ENCODE assay signal across 27 cellular contexts in genomic region chr17:52124561-52124960, GRCh38. TPM values are rescaled to one million over a fixed set of nuclear protein-coding genes. Genes with fewer than 3 reads are reported as not detected.
A peak's percentile ranks its signal among the peaks of the same experiment; 100 is the strongest.
DNase-seq lines count a peak whose midpoint lies in the region; FAIRE-seq and TF ChIP-seq lines count a peak whose summit lies in the region.
"Had no signal": no experiment of that assay in that cellular context is flagged by ENCODE, and none has a peak within 500 bp of the region (broad histone marks: within the 10 kb centered on the region; RNA-seq: fewer than 3 reads in every experiment).

No MANE protein-coding gene starts in this region.

- no peaks in the 10 kb centered on the region for H3K9me1 ChIP-seq in keratinocyte (ENCODE audit: control insufficient read depth, extremely low read depth, insufficient read depth, low read length)

- H3K4me3 ChIP-seq in epithelial cell of esophagus (ENCODE audit: low read length) (no peak overlapping the region), keratinocyte (ENCODE audit: control insufficient read depth in 2 of 3, extremely low read depth in 1 of 3, insufficient read depth in 2 of 3, low read depth in 1 of 3, low read length in 3 of 3) (no peak overlapping the region), SK-N-SH (ENCODE audit: low read depth in 2 of 2, low read length in 1 of 2) (no peak overlapping the region), A673 (ENCODE audit: low read depth, low read length, poor library complexity, severe bottlenecking) (no peak overlapping the region)
- H3K4me3 ChIP-seq: BLaER1, GM12878 had no signal

- H3K4me2 ChIP-seq in keratinocyte (ENCODE audit: control insufficient read depth, extremely low read depth, insufficient read depth, low read depth, low read length) (no peak overlapping the region), SK-N-SH (no peak overlapping the region)
- H3K4me2 ChIP-seq: BLaER1 had no signal

- H3K9me3 ChIP-seq in keratinocyte (ENCODE audit: control insufficient read depth, low read depth, low read length) (no peaks in the 10 kb centered on the region), SK-N-SH (no peaks in the 10 kb centered on the region), A673 (ENCODE audit: low read depth, low read length, poor library complexity, severe bottlenecking) (no peaks in the 10 kb centered on the region)
- H3K9me3 ChIP-seq: BE2C had no signal

- H3K27ac ChIP-seq in keratinocyte (ENCODE audit: control insufficient read depth, insufficient read depth, low read length) (no peak overlapping the region), SK-N-SH (ENCODE audit: low read depth in 2 of 2, low read length in 1 of 2) (no peak overlapping the region), A673 (ENCODE audit: low read depth, low read length, poor library complexity, severe bottlenecking) (no peak overlapping the region)
- H3K27ac ChIP-seq: BLaER1 had no signal

- POLR2A ChIA-PET in SK-N-SH (lab: Yijun Ruan, JAX) (no interaction called here), A673 (lab: Charles Lee; ENCODE audit: low non-redundant PET) (no interaction called here)

- H2AFZ ChIP-seq in keratinocyte (ENCODE audit: control insufficient read depth, low read length): no peak overlapping the region
- no peak overlapping the region for H2AFZ ChIP-seq in SK-N-SH (ENCODE audit: low read depth)

- no peak for TF ChIP-seq CTCF in epithelial cell of esophagus (IDR thresholded peaks at IDR 0.05; ENCODE audit: insufficient read depth, low read depth, low read length, missing control alignments)
- TF ChIP-seq CTCF in keratinocyte (optimal IDR thresholded peaks at IDR 0.05 in 1 of 3, IDR thresholded peaks at IDR 0.05 in 1 of 3, conservative IDR thresholded peaks at IDR 0.05 in 1 of 3; ENCODE audit: extremely low read depth in 1 of 3, insufficient read depth in 2 of 3, low read length in 3 of 3): no peak
- TF ChIP-seq CTCF in SK-N-SH (IDR thresholded peaks at IDR 0.05): no peak
- TF ChIP-seq CTCF in A673 (conservative IDR thresholded peaks at IDR 0.05; ENCODE audit: low read depth, low read length): no peak

- CTCF ChIA-PET in SK-N-SH (lab: Yijun Ruan, JAX) (interaction anchor here (1.3 to 2.6 kb wide), 3 partner anchors 13 to 360 kb away, joined by 3 to 14 read pairs (median 13); no protein-coding TSS in a partner anchor), A673 (lab: Charles Lee) (no interaction called here)

- H3K4me1 ChIP-seq in keratinocyte (ENCODE audit: control insufficient read depth, extremely low read depth, insufficient read depth, low read length) (peaks cover 14% of the 10 kb centered on the region), SK-N-SH (ENCODE audit: control insufficient read depth in 1 of 2, insufficient read depth in 2 of 2, low read depth in 1 of 2, low read length in 1 of 2) (no peaks in the 10 kb centered on the region; a peak in 1 of 4 replicates), A673 (ENCODE audit: insufficient read depth, low read length, poor library complexity, severe bottlenecking) (no peaks in the 10 kb centered on the region)

- no peak for TF ChIP-seq EP300 in SK-N-SH (IDR thresholded peaks at IDR 0.05; ENCODE audit: borderline replicate concordance in 1 of 2, low read depth in 1 of 2, low read length in 1 of 2)

- no peak for TF ChIP-seq RAD21 in SK-N-SH (IDR thresholded peaks at IDR 0.05; ENCODE audit: low read length)

- H3K36me3 ChIP-seq in keratinocyte (ENCODE audit: control insufficient read depth in 2 of 2, extremely low read depth in 1 of 2, insufficient read depth in 2 of 2, low read length in 2 of 2): no peaks in the 10 kb centered on the region
- H3K36me3 ChIP-seq in SK-N-SH (replicated peaks in 1 of 2; ENCODE audit: control insufficient read depth in 1 of 2, insufficient read depth in 2 of 2, low read length in 1 of 2): no peaks in the 10 kb centered on the region
- H3K36me3 ChIP-seq in A673 (ENCODE audit: insufficient read depth, low read length, poor library complexity, severe bottlenecking): no peaks in the 10 kb centered on the region
- H3K36me3 ChIP-seq: BE2C, BLaER1 had no signal

- BruUV-seq in A673 (replicated peaks; lab: Mats Ljungman, UMichigan): no TSS peak

- dilution Hi-C loops in keratinocyte (cut with MboI; ENCODE audit: extremely low pct_ligation_motif_present, low sequenced_read_pairs): no loop called here

- intact Hi-C loops in A673 (cut with micrococcal nuclease; ENCODE audit: unreplicated experiment): no loop called here

- H3K79me2 ChIP-seq in keratinocyte (ENCODE audit: control insufficient read depth, insufficient read depth, low read length): no peaks in the 10 kb centered on the region
- H3K79me2 ChIP-seq in SK-N-SH (ENCODE audit: insufficient read depth): no peaks in the 10 kb centered on the region

- no peaks in the 10 kb centered on the region for H3K9me2 ChIP-seq in SK-N-SH

- H4K20me1 ChIP-seq in keratinocyte (ENCODE audit: control insufficient read depth, extremely low read depth, insufficient read depth, low read length) (no peaks in the 10 kb centered on the region), SK-N-SH (ENCODE audit: insufficient read depth) (no peaks in the 10 kb centered on the region)
- H4K20me1 ChIP-seq: BLaER1 had no signal

- DNase-seq in epithelial cell of esophagus (ENCODE audit: low read depth) (peak; percentile 70), keratinocyte (ENCODE audit: low read depth, low spot score) (no peak), AML-193 (lab: John Stamatoyannopoulos, UW) (no peak), SK-N-SH (no peak), A673 (ENCODE audit: low spot score) (no peak)
- DNase-seq: 8988T; BE2C; C1 segment of cervical spinal cord; CD4-positive, alpha-beta memory T cell; CD4-positive, CD25-positive, alpha-beta regulatory T cell; CD8-positive, alpha-beta memory T cell; COR-L47; DMS 273 treated with DMSO at 0.1 percent for 48 hours; DMS153; DMS53; DMS79; DND-41; EL; GDM1 had no signal

- H3K9ac ChIP-seq in keratinocyte (ENCODE audit: control insufficient read depth, extremely low read depth, insufficient read depth, low read length): no peak overlapping the region
- H3K9ac ChIP-seq in SK-N-SH: no peak overlapping the region
- H3K9ac ChIP-seq: BLaER1 had no signal

- H3F3A ChIP-seq in SK-N-SH (replicated peaks; ENCODE audit: insufficient read depth): no peaks in the 10 kb centered on the region

- FAIRE-seq in keratinocyte (lab: Jason Lieb, UNC): peak; percentile 81
- FAIRE-seq: A204.1, GM12878, GM12892, GM18507 had no signal

- H3K27me3 ChIP-seq in keratinocyte (ENCODE audit: control insufficient read depth, extremely low read depth, insufficient read depth, low read length): no peaks in the 10 kb centered on the region
- no peaks in the 10 kb centered on the region for H3K27me3 ChIP-seq in SK-N-SH (ENCODE audit: insufficient read depth)
- H3K27me3 ChIP-seq in A673 (replicated peaks; ENCODE audit: insufficient read depth, low read depth, low read length, poor library complexity): no peaks in the 10 kb centered on the region
- H3K27me3 ChIP-seq: BE2C, BLaER1 had no signal

TF ChIP-seq in SK-N-SH, 30 proteins besides CTCF, POLR2A, EP300 and RAD21:
- no peak for TF ChIP-seq TAF1 (IDR thresholded peaks at IDR 0.05; ENCODE audit: borderline replicate concordance, low read depth, low read length)
- no peak for TF ChIP-seq JUND (IDR thresholded peaks at IDR 0.05)
- no peak for TF ChIP-seq GABPA (IDR thresholded peaks at IDR 0.05; ENCODE audit: low read depth)
- TF ChIP-seq, protein P1, sequence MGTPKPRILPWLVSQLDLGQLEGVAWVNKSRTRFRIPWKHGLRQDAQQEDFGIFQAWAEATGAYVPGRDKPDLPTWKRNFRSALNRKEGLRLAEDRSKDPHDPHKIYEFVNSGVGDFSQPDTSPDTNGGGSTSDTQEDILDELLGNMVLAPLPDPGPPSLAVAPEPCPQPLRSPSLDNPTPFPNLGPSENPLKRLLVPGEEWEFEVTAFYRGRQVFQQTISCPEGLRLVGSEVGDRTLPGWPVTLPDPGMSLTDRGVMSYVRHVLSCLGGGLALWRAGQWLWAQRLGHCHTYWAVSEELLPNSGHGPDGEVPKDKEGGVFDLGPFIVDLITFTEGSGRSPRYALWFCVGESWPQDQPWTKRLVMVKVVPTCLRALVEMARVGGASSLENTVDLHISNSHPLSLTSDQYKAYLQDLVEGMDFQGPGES (IDR thresholded peaks at IDR 0.05; ENCODE audit: low read depth, low read length): no peak
- TF ChIP-seq YY1 (IDR thresholded peaks at IDR 0.05; ENCODE audit: low read depth): no peak
- no peak for TF ChIP-seq MEF2A (IDR thresholded peaks at IDR 0.05; ENCODE audit: borderline replicate concordance, low read depth)
- TF ChIP-seq POLR2AphosphoS5 (IDR thresholded peaks at IDR 0.05; ENCODE audit: low read depth, low read length): no peak
- no peak for TF ChIP-seq RFX5 (IDR thresholded peaks at IDR 0.05; ENCODE audit: low read length)
- no peak for TF ChIP-seq GATA2 (CRISPR knock-in tag; IDR thresholded peaks at IDR 0.05)
- no peak for TF ChIP-seq FOXM1 (IDR thresholded peaks at IDR 0.05; ENCODE audit: low read depth)
- TF ChIP-seq NFIC (IDR thresholded peaks at IDR 0.05; ENCODE audit: borderline replicate concordance): no peak
- no peak for TF ChIP-seq CHD2 (IDR thresholded peaks at IDR 0.05; ENCODE audit: low read length, partially characterized antibody)
- TF ChIP-seq SMC3 (IDR thresholded peaks at IDR 0.05; ENCODE audit: low read depth, low read length): no peak
TF ChIP-seq in SK-N-SH: peak in this region for 0.

RNA-seq across cellular contexts. Expression of gene CA10, which starts 34.0 kb away (rescaled TPM):
- polyA plus RNA-seq in keratinocyte: 0.80 to 2.9 TPM (median 2.2 TPM) in 3 replicates
- polyA plus RNA-seq in keratinocyte (2011; ENCODE audit: low read depth): not detected
- polyA plus RNA-seq in keratinocyte (2011; cell fraction: cytosol; rRNA removed): 1.5 and 2.2 TPM in 2 replicates
- polyA plus RNA-seq in keratinocyte (2011; cell fraction: nucleus; rRNA removed): 1.6 TPM in 2 replicates
- polyA plus RNA-seq in keratinocyte (2012; ENCODE audit: low replicate concordance): 1.7 TPM in 1 of 2 replicates, not detected in the other
- polyA minus RNA-seq in keratinocyte: 0.63 to 8.3 TPM (median 2.6 TPM) in 3 replicates
- 1.5 TPM for polyA minus RNA-seq in keratinocyte (2011; cell fraction: cytosol; rRNA and poly(A)+ RNA removed)
- 1.7 and 3.3 TPM in 2 replicates for polyA minus RNA-seq in keratinocyte (2011; cell fraction: nucleus; rRNA and poly(A)+ RNA removed)
- polyA plus RNA-seq in SK-N-SH (2012; rRNA removed): not detected in 2 replicates
- 0.03 and 0.04 TPM in 2 replicates for polyA plus RNA-seq in SK-N-SH (2012; cell fraction: cytosol; rRNA removed)
- polyA plus RNA-seq in SK-N-SH (2012; cell fraction: nucleus; rRNA removed): not detected in 2 replicates
- not detected in 2 replicates for total RNA-seq in A673 (2021)
- total RNA-seq: CD4-positive, alpha-beta memory T cell; CD4-positive, CD25-positive, alpha-beta regulatory T cell; Daoy; G401; GM12878 had no signal
- polyA plus RNA-seq: CD14-positive monocyte; CD4-positive, CD25-positive, alpha-beta regulatory T cell; CD8-positive, alpha-beta memory T cell; GM12878 had no signal
